Comparison of ENCODE assay signal across 8 cellular contexts in the genomic region with DNA sequence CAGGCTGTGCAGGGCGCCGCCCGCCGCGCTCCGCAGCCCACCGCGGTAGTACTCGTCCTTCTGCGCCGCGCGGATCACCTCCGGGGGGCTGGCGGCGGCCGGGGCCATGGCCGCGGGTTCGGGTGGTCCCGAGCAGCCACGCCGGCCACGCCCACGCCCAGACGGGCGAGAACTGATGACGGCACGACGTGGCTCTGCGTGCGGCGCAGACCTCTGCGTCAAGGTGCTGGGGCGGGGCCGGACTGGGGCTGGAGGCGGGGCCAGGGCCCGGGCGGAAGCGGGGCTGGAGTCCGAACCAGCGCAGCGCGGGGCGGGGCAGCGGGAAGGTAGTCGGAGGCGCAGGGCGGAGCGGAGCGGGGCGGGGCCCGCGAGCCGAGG. TPM values are rescaled to one million over a fixed set of nuclear protein-coding genes. Genes with fewer than 3 reads are reported as not detected.
A peak's percentile ranks its signal among the peaks of the same experiment; 100 is the strongest.
DNase-seq lines count a peak whose midpoint lies in the region; ATAC-seq and TF ChIP-seq lines count a peak whose summit lies in the region.

PEX10 (minus strand) TSS at position 170 of the 378 bp plus-strand sequence; CDS start at position 108, 62 bp downstream.

- H3K36me3 Mint-ChIP-seq in activated naive CD8-positive, alpha-beta T cell, result no peaks in the 10 kb centered on the region

- H3K27ac Mint-ChIP-seq in activated naive CD8-positive, alpha-beta T cell, result peak within 1 kb of the TSS; percentile 87

- TF ChIP-seq CTCF in GM10266 (IDR thresholded peaks at IDR 0.05; ENCODE audit: control insufficient read depth, insufficient read depth, low read depth, missing control alignments) (no peak), omental fat pad (IDR thresholded peaks at IDR 0.05) (no peak)

- DNase-seq in GM10266 (ENCODE audit: extremely low spot score) (peak; percentile 100), NCI-H1092 treated with DMSO at 0.1 percent for 48 hours (lab: John Stamatoyannopoulos, UW) (peak; percentile 89), SKM-1 treated with dmso at 0.1 percent for 144 hours (lab: John Stamatoyannopoulos, UW; ENCODE audit: unreplicated experiment) (peak; percentile 93), glomerular visceral epithelial cell (ENCODE audit: extremely low spot score) (peak; percentile 97), omental fat pad (ENCODE audit: low spot score) (peak; percentile 91)

- peak within 1 kb of the TSS; percentile 80 for H3K27ac ChIP-seq in temporal lobe (ENCODE audit: low read depth, low read length)

- H3K4me3 Mint-ChIP-seq in activated naive CD8-positive, alpha-beta T cell, result peak within 1 kb of the TSS; percentile 90

- ATAC-seq in HG02623 (IDR thresholded peaks at IDR 0.05; ENCODE audit: unreplicated experiment) (peak; percentile 81), omental fat pad (ENCODE audit: low FRiP score) (peak; percentile 94)

- H3K4me1 Mint-ChIP-seq in activated naive CD8-positive, alpha-beta T cell (ENCODE audit: low read depth), result peaks cover 31% of the 10 kb centered on the region

- H3K27me3 Mint-ChIP-seq in activated naive CD8-positive, alpha-beta T cell, result no peaks in the 10 kb centered on the region

- H3K9me3 Mint-ChIP-seq in activated naive CD8-positive, alpha-beta T cell (ENCODE audit: low read depth), result no peaks in the 10 kb centered on the region

RNA-seq across cellular contexts. Expression of gene PEX10, which starts in this region (rescaled TPM):
- total RNA-seq in omental fat pad, result 10 to 100 TPM; 20.8 to 33.3 (median 23.9) TPM
- 14.0 TPM for total RNA-seq in temporal lobe

Comparison
In these comparisons a context has a peak if more than half of its experiments do, and no peak if none do; other contexts are left out.
1. Peak in every context shown above with its lines: DNase-seq, ATAC-seq and H3K27ac ChIP-seq.